In genomic region chr2:110729106-110729505, GRCh38 we compare ENCODE assay signal across 2 cellular contexts.
TF ChIP-seq lines count a peak whose summit lies in the region.

No MANE protein-coding gene starts in this region.

TF ChIP-seq in GM23338, 12 proteins besides CTCF, POLR2A, EP300 and RAD21 (continued from another document):
- TF ChIP-seq CREB1 (CRISPR knock-in tag; IDR thresholded peaks at IDR 0.05; ENCODE audit: low read depth) (no peak), EZH2phosphoT487 (IDR thresholded peaks at IDR 0.05; ENCODE audit: unreplicated experiment) (no peak), ZNF114 (CRISPR knock-in tag; IDR thresholded peaks at IDR 0.05) (no peak), ZNF462 (CRISPR knock-in tag; IDR thresholded peaks at IDR 0.05) (no peak), JUNB (IDR thresholded peaks at IDR 0.05; ENCODE audit: unreplicated experiment) (no peak), ZNF331 (CRISPR knock-in tag; IDR thresholded peaks at IDR 0.05; ENCODE audit: low read depth) (no peak), REST (IDR thresholded peaks at IDR 0.05; ENCODE audit: unreplicated experiment) (no peak), EZH2 (IDR thresholded peaks at IDR 0.05; ENCODE audit: low read depth, unreplicated experiment) (no peak), NANOG (IDR thresholded peaks at IDR 0.05; ENCODE audit: borderline replicate concordance) (no peak)

TF ChIP-seq in H1, 55 proteins besides CTCF, POLR2A, EP300 and RAD21:
- no peak for TF ChIP-seq BCL11A (IDR thresholded peaks at IDR 0.05; ENCODE audit: low read depth in 2 of 2, low read length in 2 of 2)
- TF ChIP-seq HDAC2 (IDR thresholded peaks at IDR 0.05; ENCODE audit: borderline replicate concordance in 1 of 2, low read depth in 2 of 2, low read length in 2 of 2), result no peak
- TF ChIP-seq CHD1 (IDR thresholded peaks at IDR 0.05; ENCODE audit: low read depth, low read length), result no peak
- TF ChIP-seq SP4 (IDR thresholded peaks at IDR 0.05; ENCODE audit: low read length), result no peak
- TF ChIP-seq TBP (IDR thresholded peaks at IDR 0.05; ENCODE audit: low read depth, low read length), result no peak
- no peak for TF ChIP-seq SIRT6 (IDR thresholded peaks at IDR 0.05; ENCODE audit: low read length)
- TF ChIP-seq TAF7 (optimal IDR thresholded peaks at IDR 0.05; ENCODE audit: borderline replicate concordance, low read depth, low read length), result no peak
- TF ChIP-seq SRF (IDR thresholded peaks at IDR 0.05; ENCODE audit: low read depth, low read length), result no peak
- TF ChIP-seq GTF2F1 (IDR thresholded peaks at IDR 0.05; ENCODE audit: borderline replicate concordance, low read depth, low read length), result no peak
- TF ChIP-seq GABPA (IDR thresholded peaks at IDR 0.05; ENCODE audit: borderline replicate concordance, insufficient read depth, low read length), result no peak
- no peak for TF ChIP-seq MAX (IDR thresholded peaks at IDR 0.05)
- no peak for TF ChIP-seq KDM4A (IDR thresholded peaks at IDR 0.05; ENCODE audit: low read depth, low read length, severe bottlenecking)
- no peak for TF ChIP-seq USF2 (IDR thresholded peaks at IDR 0.05; ENCODE audit: low read length)
- no peak for TF ChIP-seq SAP30 (IDR thresholded peaks at IDR 0.05; ENCODE audit: insufficient read depth, insufficient replicate concordance, low read length)
- no peak for TF ChIP-seq NANOG (IDR thresholded peaks at IDR 0.05; ENCODE audit: insufficient read depth, low read depth, low read length, poor library complexity, severe bottlenecking)
- no peak for TF ChIP-seq ATF3 (IDR thresholded peaks at IDR 0.05; ENCODE audit: insufficient read depth, low read depth, low read length)
- no peak for TF ChIP-seq POLR2AphosphoS5 (IDR thresholded peaks at IDR 0.05; ENCODE audit: low read depth, low read length)
- TF ChIP-seq KDM1A (IDR thresholded peaks at IDR 0.05; ENCODE audit: borderline replicate concordance, low read length), result no peak
- TF ChIP-seq ZNF274 (IDR thresholded peaks at IDR 0.05; ENCODE audit: borderline replicate concordance, extremely low read depth, low read length), result no peak
